Comparison of ENCODE assay signal across 29 cellular contexts in the genomic region with DNA sequence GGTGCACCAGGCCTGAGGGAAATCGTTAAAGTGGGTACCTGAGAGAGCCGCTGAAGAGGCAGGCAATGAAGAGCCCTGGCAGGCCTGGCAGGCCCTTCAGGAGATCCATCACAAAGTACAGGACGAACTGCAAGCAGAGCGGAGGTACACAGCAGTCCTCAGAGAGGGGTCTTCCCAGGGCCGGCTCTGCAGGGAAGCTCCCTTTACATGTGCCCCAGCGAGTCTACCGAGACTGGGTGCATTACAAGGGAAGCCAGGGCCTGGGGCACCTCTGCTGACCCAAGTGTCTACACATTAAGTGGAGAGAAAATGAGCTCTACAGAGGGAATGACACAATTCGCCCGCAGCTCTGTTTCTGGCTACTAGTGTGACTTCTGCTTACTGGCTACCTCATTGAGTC. TPM values are rescaled to one million over a fixed set of nuclear protein-coding genes. Genes with fewer than 3 reads are reported as not detected.
"Had no signal": no experiment of that assay in that cellular context is flagged by ENCODE, and none has a peak within 500 bp of the region (broad histone marks: within the 10 kb centered on the region; RNA-seq: fewer than 3 reads in every experiment).

No MANE protein-coding gene starts in this region.

- H3K4me1 ChIP-seq: esophagus muscularis mucosa, foreskin keratinocyte, gastroesophageal sphincter, heart left ventricle, prostate gland, right atrium auricular region, tibial nerve, upper lobe of left lung had no signal

- H3K9me3 Mint-ChIP-seq: memory B cell; natural killer cell; neural progenitor cell; stimulated activated naive B cell treated with anti-CD40 and anti-IgM and Interleukin-4, amounts not matched to agents 10 μg/mL and 1 μg/mL and 100 μg/mL, for 72 hours; stimulated activated naive CD8-positive, alpha-beta T cell treated with anti-CD3 and anti-CD28 coated beads, Interleukin-15, Interleukin-2, amounts not matched to agents 100 ng/mL and 50 ng/mL, for 24 hours had no signal

- DNase-seq: cortex of kidney; foreskin keratinocyte; heart left ventricle; kidney; natural killer cell; stimulated activated CD4-positive, alpha-beta T cell treated with anti-CD3 and anti-CD28 coated beads, Interleukin-15, amount 100 ng/mL, for 24 hours; stimulated activated CD4-positive, alpha-beta T cell treated with anti-CD3 and anti-CD28 coated beads, Interleukin-2, amount 100 ng/mL, for 48 hours; stimulated activated naive B cell treated with anti-CD40 and anti-IgM and Interleukin-4, amounts not matched to agents 10 μg/mL and 1 μg/mL and 100 μg/mL, for 72 hours; upper lobe of left lung had no signal

- H3K27ac Mint-ChIP-seq: memory B cell, natural killer cell, neural progenitor cell had no signal

- H3K27ac ChIP-seq: esophagus muscularis mucosa, foreskin keratinocyte, gastroesophageal sphincter, heart left ventricle, hepatocyte, neural progenitor cell, prostate gland, right atrium auricular region, skin epidermis, thoracic aorta, tibial nerve, upper lobe of left lung had no signal

- H2AFZ ChIP-seq: hepatocyte, neural progenitor cell had no signal

- H3K9me3 ChIP-seq: esophagus muscularis mucosa, gastroesophageal sphincter, heart left ventricle, prostate gland, right atrium auricular region, thoracic aorta, tibial nerve, upper lobe of left lung had no signal

- H3K9ac ChIP-seq: neural progenitor cell had no signal

- H3K27me3 ChIP-seq: esophagus muscularis mucosa, foreskin keratinocyte, gastroesophageal sphincter, heart left ventricle, hepatocyte, neural progenitor cell, right atrium auricular region, tibial nerve, upper lobe of left lung had no signal

- H3K4me1 Mint-ChIP-seq: memory B cell, neural progenitor cell had no signal

- H3K36me3 ChIP-seq: neural progenitor cell had no signal

- H3K27me3 Mint-ChIP-seq: memory B cell; stimulated activated naive B cell treated with anti-CD40 and anti-IgM and Interleukin-4, amounts not matched to agents 10 μg/mL and 1 μg/mL and 100 μg/mL, for 72 hours; stimulated activated naive CD8-positive, alpha-beta T cell treated with anti-CD3 and anti-CD28 coated beads, Interleukin-15, Interleukin-2, amounts not matched to agents 100 ng/mL and 50 ng/mL, for 24 hours had no signal

- H3K4me2 ChIP-seq: hepatocyte, neural progenitor cell had no signal

- H3K4me3 ChIP-seq: esophagus muscularis mucosa, gastroesophageal sphincter, heart left ventricle, hepatocyte, lung, neural progenitor cell, prostate gland, right atrium auricular region, skin epidermis, thoracic aorta, tibial nerve, upper lobe of left lung had no signal

- ATAC-seq: foreskin keratinocyte; gastroesophageal sphincter; heart left ventricle; left lobe of liver; natural killer cell; stimulated activated naive B cell treated with anti-CD40 and anti-IgM and Interleukin-4, amounts not matched to agents 10 μg/mL and 1 μg/mL and 100 μg/mL, for 72 hours had no signal

- H3K79me2 ChIP-seq: hepatocyte had no signal

- H3K4me3 Mint-ChIP-seq: memory B cell; natural killer cell; neural progenitor cell; stimulated activated naive B cell treated with anti-CD40 and anti-IgM and Interleukin-4, amounts not matched to agents 10 μg/mL and 1 μg/mL and 100 μg/mL, for 72 hours; stimulated activated naive CD8-positive, alpha-beta T cell treated with anti-CD3 and anti-CD28 coated beads, Interleukin-15, Interleukin-2, amounts not matched to agents 100 ng/mL and 50 ng/mL, for 24 hours had no signal

RNA-seq across cellular contexts. Expression of a gene that starts 54.9 kb away (rescaled TPM):
- total RNA-seq: dermis microvascular lymphatic vessel endothelial cell, endothelial cell of umbilical vein, epithelial cell of proximal tubule, esophagus muscularis mucosa, fibroblast of lung, hepatocyte, mononuclear cell, natural killer cell, osteocyte, right atrium auricular region, thoracic aorta, tibial nerve had no signal
- polyA plus RNA-seq: endothelial cell of umbilical vein, fibroblast of lung, hepatocyte had no signal

RNA-seq across cellular contexts. Expression of a gene that starts 59.1 kb away (rescaled TPM):
- total RNA-seq: epithelial cell of proximal tubule, esophagus muscularis mucosa, gastroesophageal sphincter, left lobe of liver, liver, mononuclear cell, natural killer cell, osteocyte had no signal
- polyA plus RNA-seq: hepatocyte had no signal
